8 cellular contexts compared by ENCODE assay signal in genomic region chr17:74738051-74738996, GRCh38. TPM values are rescaled to one million over a fixed set of nuclear protein-coding genes. Genes with fewer than 3 reads are reported as not detected.
DNase-seq lines count a peak whose midpoint lies in the region; ATAC-seq and TF ChIP-seq lines count a peak whose summit lies in the region.

No MANE protein-coding gene starts in this region.

- no peaks in the 10 kb centered on the region for H3K36me3 Mint-ChIP-seq in HFFc6 (ENCODE audit: low read depth)

- DNase-seq in GM10248 (ENCODE audit: extremely low spot score) (peak; percentile 86), HFFc6 (no peak), SHP77 (lab: John Stamatoyannopoulos, UW) (peak; percentile 65 to 84), mesenchymal stem cell (no peak), thoracic aorta (ENCODE audit: low spot score) (no peak), NCI-H187 treated with DMSO at 0.1 percent for 48 hours (lab: John Stamatoyannopoulos, UW) (no peak)
- DNase-seq in activated naive CD4-positive, alpha-beta T cell (lab: John Stamatoyannopoulos, UW) = peak in 3 of 4 experiments; percentile 28 to 60 (median 52)

- no peaks in the 10 kb centered on the region for H3K9me3 Mint-ChIP-seq in HFFc6

- H3K4me2 ChIP-seq in mesenchymal stem cell (ENCODE audit: low read length, poor library complexity, severe bottlenecking) = no peak overlapping the region

- H2AFZ ChIP-seq in mesenchymal stem cell (ENCODE audit: low read depth, low read length) = no peak overlapping the region

- H2BK120ac ChIP-seq in mesenchymal stem cell (ENCODE audit: low read depth, low read length) = peak overlapping the region; percentile 38

- CTCF ChIA-PET in GM10248 (lab: Yijun Ruan, JAX) = interaction anchor here (0.6 to 5.4 kb wide), 32 partner anchors 8 to 375 kb away, joined by 3 to 226 read pairs (median 5); partner anchors contain the start of genes NAT9 and NHERF1

- POLR2A ChIA-PET in GM10248 (lab: Yijun Ruan, JAX) = interaction anchor here (0.7 to 1.6 kb wide), 3 partner anchors 11 to 81 kb away, joined by 3 to 9 read pairs (median 3); no protein-coding TSS in a partner anchor

- peak overlapping the region; percentile 29; the same call in 1 of the 2 replicates for H3K4me3 Mint-ChIP-seq in HFFc6

- H3K27me3 Mint-ChIP-seq in HFFc6 (ENCODE audit: insufficient read depth) = peaks cover 53% of the 10 kb centered on the region

- H3K79me1 ChIP-seq in mesenchymal stem cell (replicated peaks; ENCODE audit: low read length, poor library complexity, severe bottlenecking) = no peaks in the 10 kb centered on the region

- WGBS in mesenchymal stem cell = 54% methylated on average over 15 of the region's 16 CpGs

- H4K91ac ChIP-seq in mesenchymal stem cell (ENCODE audit: low read length) = peak overlapping the region; percentile 73

- H3K14ac ChIP-seq in mesenchymal stem cell (ENCODE audit: low read length in 2 of 2) = no peak overlapping the region

- H3K4me1 ChIP-seq in mesenchymal stem cell (ENCODE audit: control insufficient read depth, insufficient read depth, low read depth, low read length) = peaks cover 35% of the 10 kb centered on the region
- peaks cover 0 to 26% of the 10 kb centered on the region in 2 donors for H3K4me1 ChIP-seq in thoracic aorta (ENCODE audit: control insufficient read depth in 1 of 2, low read depth in 2 of 2)

- peak overlapping the region in 1 of 2 experiments; percentile 41 for H3K4ac ChIP-seq in mesenchymal stem cell (ENCODE audit: low read depth in 1 of 2, low read length in 2 of 2)

- H3K27me3 ChIP-seq in mesenchymal stem cell (ENCODE audit: control insufficient read depth in 1 of 2, insufficient read depth in 1 of 2, low read length in 2 of 2) = peaks cover 54 to 90% of the 10 kb centered on the region in 2 experiments
- H3K27me3 ChIP-seq in thoracic aorta (replicated peaks; ENCODE audit: insufficient read depth) = no peaks in the 10 kb centered on the region

- TF ChIP-seq CTCF in GM10248 (IDR thresholded peaks at IDR 0.05; ENCODE audit: control extremely low read depth, extremely low read depth, low read depth, missing control alignments) (no peak), HFFc6 (IDR thresholded peaks at IDR 0.05) (no peak; the same call in 1 of the 2 replicates), thoracic aorta (IDR thresholded peaks at IDR 0.05) (no peak)

- peak overlapping the region; percentile 25 to 52 for H3K18ac ChIP-seq in mesenchymal stem cell (ENCODE audit: low read depth in 1 of 2, low read length in 2 of 2)

- H3K4me3 ChIP-seq in mesenchymal stem cell (ENCODE audit: insufficient read depth in 1 of 2, low read depth in 1 of 2, low read length in 2 of 2) (no peak overlapping the region), thoracic aorta (peak overlapping the region; percentile 57)

- no peak overlapping the region for H2AK5ac ChIP-seq in mesenchymal stem cell (ENCODE audit: low read length, severe bottlenecking)

- H3K36me3 ChIP-seq in mesenchymal stem cell (ENCODE audit: control insufficient read depth in 1 of 2, insufficient read depth in 2 of 2, low read depth in 1 of 2, low read length in 2 of 2) (no peaks in the 10 kb centered on the region), thoracic aorta (no peaks in the 10 kb centered on the region)

- H3K27ac ChIP-seq in mesenchymal stem cell (ENCODE audit: low read length, poor library complexity, severe bottlenecking) (no peak overlapping the region), thoracic aorta (no peak overlapping the region)

- H3K4me1 Mint-ChIP-seq in HFFc6 (ENCODE audit: low read depth) = peaks cover 16% of the 10 kb centered on the region

- H2BK12ac ChIP-seq in mesenchymal stem cell (ENCODE audit: low read length in 2 of 2) = peak overlapping the region in 1 of 2 experiments; percentile 17

- no peak for ATAC-seq in thoracic aorta (ENCODE audit: insufficient number of reproducible peaks, low FRiP score, low read depth)
- ATAC-seq in GM19455 (IDR thresholded peaks at IDR 0.05; ENCODE audit: unreplicated experiment) = no peak

- peak overlapping the region; percentile 82 for H4K8ac ChIP-seq in mesenchymal stem cell (ENCODE audit: low read length)

- no peak overlapping the region for H3K23ac ChIP-seq in mesenchymal stem cell (ENCODE audit: low read length in 2 of 2)

- H3K9ac ChIP-seq in mesenchymal stem cell (ENCODE audit: low read length) = no peak overlapping the region

- H2BK15ac ChIP-seq in mesenchymal stem cell (ENCODE audit: low read depth, poor library complexity, severe bottlenecking) = peak overlapping the region; percentile 26

- no peaks in the 10 kb centered on the region for H3K9me3 ChIP-seq in mesenchymal stem cell (ENCODE audit: control insufficient read depth, low read length)
- no peaks in the 10 kb centered on the region for H3K9me3 ChIP-seq in thoracic aorta

- H2BK5ac ChIP-seq in mesenchymal stem cell (ENCODE audit: low read depth, low read length, poor library complexity, severe bottlenecking) = no peak overlapping the region

- no peak overlapping the region for H3K27ac Mint-ChIP-seq in HFFc6

RNA-seq across cellular contexts. Expression of gene RAB37, which starts 1.3 kb away (rescaled TPM):
- total RNA-seq in HFFc6 (2021; fragmentation: NEBNext Ultra II Directional; extraction: Animal tissue kit (Norgen Biotek cat#: 25700)) = under 1 TPM in 3 of 6 experiments, not detected in 3; 0.11 to 0.28 (median 0.12) TPM
- polyA plus RNA-seq in mesenchymal stem cell (2013, experiment 1 of 2) = 2.4 TPM
- 1.9 TPM for polyA plus RNA-seq in mesenchymal stem cell (2013, experiment 2 of 2)
- total RNA-seq in thoracic aorta = 1 to 10 TPM; 2.2 to 3.2 TPM

RNA-seq across cellular contexts. Expression of gene NHERF1, which starts 10.1 kb away (rescaled TPM):
- 10 to 100 TPM; 15.7 to 18.9 (median 17.5) TPM for total RNA-seq in HFFc6 (2021; fragmentation: NEBNext Ultra II Directional; extraction: Animal tissue kit (Norgen Biotek cat#: 25700))
- polyA plus RNA-seq in mesenchymal stem cell (2013, experiment 1 of 2) = 126 TPM
- polyA plus RNA-seq in mesenchymal stem cell (2013, experiment 2 of 2) = 126 TPM
- total RNA-seq in thoracic aorta = 10 to 100 TPM; 23.2 to 32.8 TPM

RNA-seq across cellular contexts. Expression of gene CD300LF, which starts 25.6 kb away (rescaled TPM):
- not detected for total RNA-seq in HFFc6 (2021; fragmentation: NEBNext Ultra II Directional; extraction: Animal tissue kit (Norgen Biotek cat#: 25700))
- not detected for polyA plus RNA-seq in mesenchymal stem cell (2013, experiment 1 of 2)
- not detected for polyA plus RNA-seq in mesenchymal stem cell (2013, experiment 2 of 2)
- total RNA-seq in thoracic aorta = 1 to 10 TPM in 1 of 2 donors, not detected in 1; 2.3 TPM

RNA-seq across cellular contexts. Expression of gene NAT9, which starts 37.8 kb away (rescaled TPM):
- 10 to 100 TPM; 40.9 to 50.7 (median 46.6) TPM for total RNA-seq in HFFc6 (2021; fragmentation: NEBNext Ultra II Directional; extraction: Animal tissue kit (Norgen Biotek cat#: 25700))
- polyA plus RNA-seq in mesenchymal stem cell (2013, experiment 1 of 2) = 29.5 TPM
- polyA plus RNA-seq in mesenchymal stem cell (2013, experiment 2 of 2) = 30.4 TPM
- 10 to 100 TPM; 37.1 to 39.4 TPM for total RNA-seq in thoracic aorta

Comparison
In these comparisons a context has a peak if more than half of its experiments do, and no peak if none do; other contexts are left out.
1. DNase-seq: peak in GM10248 (single experiment), SHP77 (2 of 2) and activated naive CD4-positive, alpha-beta T cell (3 of 4); none in HFFc6 (single experiment), mesenchymal stem cell (single experiment), thoracic aorta (single experiment) and NCI-H187 treated with DMSO at 0.1 percent for 48 hours (single experiment).